In genomic region chr2:234339016-234339415, GRCh38 we compare ENCODE assay signal across 16 cellular contexts.
DNase-seq lines count a peak whose midpoint lies in the region; ATAC-seq and TF ChIP-seq lines count a peak whose summit lies in the region.
"Had no signal": no experiment of that assay in that cellular context is flagged by ENCODE, and none has a peak within 500 bp of the region (broad histone marks: within the 10 kb centered on the region; RNA-seq: fewer than 3 reads in every experiment).

No MANE protein-coding gene starts in this region.

- in situ Hi-C loops in Panc1 (cut with HindIII; ENCODE audit: low pct_unique_long_range_greater_than_20kb, low sequenced_read_pairs) = no loop called here
- in situ Hi-C loops in astrocyte of the spinal cord (cut with HindIII; ENCODE audit: low sequenced_read_pairs) = no loop called here

- H3K4me1 Mint-ChIP-seq in CD4-positive, alpha-beta memory T cell = peaks cover 10 to 33% (median 19%) of the 10 kb centered on the region in 4 donors
- H3K4me1 Mint-ChIP-seq in WTC11 = peaks cover 7% of the 10 kb centered on the region

- no peak overlapping the region for H3K4me3 ChIP-seq in CD4-positive, alpha-beta memory T cell (ENCODE audit: low read length in 2 of 2)
- H3K4me3 ChIP-seq in Panc1 (ENCODE audit: low read depth in 2 of 2, low read length in 2 of 2) = no peak overlapping the region
- H3K4me3 ChIP-seq in astrocyte of the spinal cord (ENCODE audit: low read depth, low read length) = no peak overlapping the region
- H3K4me3 ChIP-seq: GM23338 had no signal

- TF ChIP-seq CTCF in Panc1 (IDR thresholded peaks at IDR 0.05) (no peak), astrocyte of the spinal cord (IDR thresholded peaks at IDR 0.05; ENCODE audit: low read depth, low read length) (no peak), WTC11 (IDR thresholded peaks at IDR 0.05) (no peak)

- H3K36me3 ChIP-seq in CD4-positive, alpha-beta memory T cell (ENCODE audit: insufficient read depth, low read length) = no peaks in the 10 kb centered on the region
- H3K36me3 ChIP-seq in Panc1 (ENCODE audit: control insufficient read depth, insufficient read depth, low read length) = no peaks in the 10 kb centered on the region

- H3K27me3 Mint-ChIP-seq in CD4-positive, alpha-beta memory T cell = no peaks in the 10 kb centered on the region
- no peaks in the 10 kb centered on the region; the same call in 1 of the 2 replicates for H3K27me3 Mint-ChIP-seq in WTC11 (ENCODE audit: low read depth)
- H3K27me3 Mint-ChIP-seq: CD4-positive, CD25-positive, alpha-beta regulatory T cell had no signal

- no peaks in the 10 kb centered on the region for H3K27me3 ChIP-seq in CD4-positive, alpha-beta memory T cell (ENCODE audit: insufficient read depth, low read length)
- H3K27me3 ChIP-seq in Panc1 (ENCODE audit: control insufficient read depth, insufficient read depth, low read length) = no peaks in the 10 kb centered on the region
- H3K27me3 ChIP-seq: BLaER1 treated with 17β-estradiol and CSF1 and Interleukin-3, amounts not matched to agents 10 nM and 100 nM had no signal

- peaks cover 10% of the 10 kb centered on the region for H3K4me1 ChIP-seq in CD4-positive, alpha-beta memory T cell (ENCODE audit: insufficient read depth, low read length)
- peaks cover 11% of the 10 kb centered on the region for H3K4me1 ChIP-seq in Panc1 (ENCODE audit: control insufficient read depth, insufficient read depth, low read length)

- ATAC-seq in Panc1 (no peak), HG03045 (IDR thresholded peaks at IDR 0.05; ENCODE audit: unreplicated experiment) (no peak), WTC11 (no peak)
- ATAC-seq: GM23338 had no signal

- no peaks in the 10 kb centered on the region for H3K9me3 ChIP-seq in CD4-positive, alpha-beta memory T cell (ENCODE audit: control insufficient read depth in 1 of 2, low read length in 2 of 2)
- H3K9me3 ChIP-seq in Panc1 (ENCODE audit: control insufficient read depth, insufficient read depth, low read depth, low read length) = no peaks in the 10 kb centered on the region

- H3K9me3 Mint-ChIP-seq in CD4-positive, alpha-beta memory T cell = peaks cover 0 to 10% (median 3%) of the 10 kb centered on the region in 8 donors
- H3K9me3 Mint-ChIP-seq in WTC11 = no peaks in the 10 kb centered on the region
- H3K9me3 Mint-ChIP-seq: GM23338 had no signal

- H3K27ac ChIP-seq in CD4-positive, alpha-beta memory T cell (ENCODE audit: low read depth, low read length) = no peak overlapping the region
- H3K27ac ChIP-seq in Panc1 (ENCODE audit: low read length) = peak overlapping the region; percentile 32; the same call in 1 of the 2 replicates

- peak overlapping the region in 5 of 7 donors; percentile 6 to 91 (median 16) for H3K27ac Mint-ChIP-seq in CD4-positive, alpha-beta memory T cell
- H3K27ac Mint-ChIP-seq in WTC11 = no peak overlapping the region
- H3K27ac Mint-ChIP-seq: CD4-positive, CD25-positive, alpha-beta regulatory T cell; GM23338 had no signal

- CTCF ChIA-PET in CD4-positive, alpha-beta memory T cell (lab: Charles Lee; ENCODE audit: partially characterized antibody) = no interaction called here
- CTCF ChIA-PET in Panc1 (lab: Charles Lee) (no interaction called here), WTC11 (lab: Charles Lee) (no interaction called here)

- no peak overlapping the region for H3K4me3 Mint-ChIP-seq in CD4-positive, alpha-beta memory T cell
- no peak overlapping the region for H3K4me3 Mint-ChIP-seq in WTC11
- H3K4me3 Mint-ChIP-seq: CD4-positive, CD25-positive, alpha-beta regulatory T cell; GM23338 had no signal

- BruUV-seq in Panc1 (replicated peaks; lab: Mats Ljungman, UMichigan) = no TSS peak

- peaks cover 0 to 8% of the 10 kb centered on the region in 2 donors for H3K36me3 Mint-ChIP-seq in CD4-positive, alpha-beta memory T cell
- no peaks in the 10 kb centered on the region for H3K36me3 Mint-ChIP-seq in WTC11

- DNase-seq in CD4-positive, alpha-beta memory T cell = no peak
- DNase-seq in Panc1 (ENCODE audit: low read depth, low spot score) (no peak), astrocyte of the spinal cord (ENCODE audit: low read depth, low spot score) (peak; percentile 56), renal cortical epithelial cell (ENCODE audit: low read depth) (peak; percentile 75), SKM-1 treated with dmso at 0.1 percent for 144 hours (lab: John Stamatoyannopoulos, UW; ENCODE audit: unreplicated experiment) (no peak), WTC11 (ENCODE audit: low spot score) (no peak)
- DNase-seq: 8988T; AML-193; CD4-positive, CD25-positive, alpha-beta regulatory T cell; DMS153; DMS79 treated with DMSO at 0.1 percent for 48 hours; EL; H7 had no signal

- intact Hi-C loops in CD4-positive, alpha-beta memory T cell (cut with micrococcal nuclease) = no loop called here
- intact Hi-C loops in Panc1 (cut with micrococcal nuclease; ENCODE audit: unreplicated experiment) = no loop called here

- POLR2A ChIA-PET in CD4-positive, alpha-beta memory T cell (lab: Charles Lee; ENCODE audit: partially characterized antibody) = no interaction called here
- POLR2A ChIA-PET in Panc1 (lab: Charles Lee) = no interaction called here
- POLR2A ChIA-PET in WTC11 (lab: Charles Lee) = no interaction called here

TF ChIP-seq in WTC11, 78 proteins besides CTCF, POLR2A, EP300 and RAD21:
- TF ChIP-seq CBFB (CRISPR knock-in tag; IDR thresholded peaks at IDR 0.05; ENCODE audit: low read depth) (no peak), TP53 (CRISPR knock-in tag; IDR thresholded peaks at IDR 0.05) (no peak), E2F1 (CRISPR knock-in tag; IDR thresholded peaks at IDR 0.05) (no peak), CREM (CRISPR knock-in tag; IDR thresholded peaks at IDR 0.05) (no peak), ELF4 (CRISPR knock-in tag; IDR thresholded peaks at IDR 0.05; ENCODE audit: low read depth) (no peak)

Comparison
In these comparisons a context has a peak if more than half of its experiments do, and no peak if none do; other contexts are left out.
1. DNase-seq: peak in astrocyte of the spinal cord (single experiment) and renal cortical epithelial cell (single experiment); none in CD4-positive, alpha-beta memory T cell (0 of 5), Panc1 (single experiment), SKM-1 treated with dmso at 0.1 percent for 144 hours (single experiment) and WTC11 (single experiment).